ENCODE assay signal across 17 cellular contexts in the genomic region with DNA sequence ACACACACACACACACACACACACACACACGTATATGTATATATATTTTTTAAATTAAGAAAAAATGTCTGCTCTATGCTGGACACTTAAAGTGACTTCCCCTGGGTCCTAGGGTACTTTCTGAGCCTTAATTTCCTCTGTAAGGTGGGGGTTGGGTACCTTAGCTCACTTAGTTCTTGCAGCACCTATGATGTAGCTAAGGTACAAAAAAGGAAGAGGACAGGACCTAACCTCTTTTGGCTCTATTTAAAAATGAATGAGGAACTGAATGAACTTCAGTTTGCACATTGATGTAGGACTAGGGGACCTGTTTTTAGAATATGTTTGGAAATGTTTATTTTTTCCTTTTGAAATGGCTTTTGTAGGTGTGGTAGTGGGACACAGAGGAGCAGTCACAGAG. TPM values are rescaled to one million over a fixed set of nuclear protein-coding genes. Genes with fewer than 3 reads are reported as not detected.
DNase-seq lines count a peak whose midpoint lies in the region; ATAC-seq, FAIRE-seq and TF ChIP-seq lines count a peak whose summit lies in the region.
"Had no signal": no experiment of that assay in that cellular context is flagged by ENCODE, and none has a peak within 500 bp of the region (broad histone marks: within the 10 kb centered on the region; RNA-seq: fewer than 3 reads in every experiment).

No MANE protein-coding gene starts in this region.

- CTCF ChIA-PET in H1 (lab: Charles Lee; ENCODE audit: partially characterized antibody) = interaction anchor here (0.9 to 1.4 kb wide), 4 partner anchors 9 to 147 kb away, joined by 3 to 5 read pairs (median 4); no protein-coding TSS in a partner anchor

- H3K9ac ChIP-seq in H1 (replicated peaks in 1 of 4; ENCODE audit: extremely low read depth in 1 of 4, low read depth in 3 of 4, low read length in 3 of 4) = no peak overlapping the region
- H3K9ac ChIP-seq: SK-N-SH had no signal

- H2AK5ac ChIP-seq in H1 (ENCODE audit: low read depth, low read length) = no peak overlapping the region; the same call in 1 of the 2 replicates

- no peaks in the 10 kb centered on the region for H3K27me3 Mint-ChIP-seq in activated CD4-positive, alpha-beta T cell treated with anti-CD3 and anti-CD28 coated beads, Interleukin-2, amount 10 ng/mL, durations not matched to agents 24 days and 14 days
- H3K27me3 Mint-ChIP-seq: central memory CD8-positive, alpha-beta T cell had no signal

- H2AFZ ChIP-seq in H1 (ENCODE audit: low read length) = no peak overlapping the region

- H4K20me1 ChIP-seq in H1 (replicated peaks in 1 of 2; ENCODE audit: control insufficient read depth in 1 of 2, insufficient read depth in 2 of 2, low read length in 2 of 2) = peaks cover 24 to 44% of the 10 kb centered on the region in 2 experiments

- no peak overlapping the region for H4K5ac ChIP-seq in H1 (ENCODE audit: insufficient read length, low read depth, low read length)

- POLR2A ChIA-PET in H1 (lab: Charles Lee; ENCODE audit: partially characterized antibody) = interaction anchor here (0.7 to 8.7 kb wide), 5 partner anchors 12 to 85 kb away, joined by 3 to 85 read pairs (median 3); a partner anchor contains a TSS

- H3K79me1 ChIP-seq in H1 (ENCODE audit: low read depth, low read length) = peaks cover 30% of the 10 kb centered on the region

- TF ChIP-seq POLR2A in H1 (IDR thresholded peaks at IDR 0.05; ENCODE audit: control extremely low read depth in 1 of 2, low read depth in 2 of 2, low read length in 2 of 2) (no peak), gastroesophageal sphincter (IDR thresholded peaks at IDR 0.05) (no peak)

- no peak overlapping the region for H2BK5ac ChIP-seq in H1 (ENCODE audit: low read depth, low read length)

- H3K4ac ChIP-seq in H1 (replicated peaks; ENCODE audit: insufficient read length, low read depth, low read length) = no peak overlapping the region

- H3K27me3 ChIP-seq in H1 (replicated peaks in 1 of 4; ENCODE audit: control insufficient read depth in 3 of 4, extremely low read depth in 1 of 4, insufficient read depth in 3 of 4, low read length in 3 of 4) (no peaks in the 10 kb centered on the region), gastroesophageal sphincter (no peaks in the 10 kb centered on the region)
- H3K27me3 ChIP-seq: spleen, tibial artery had no signal

- TF ChIP-seq EP300 in H1 (IDR thresholded peaks at IDR 0.05; ENCODE audit: borderline replicate concordance in 1 of 2, low read depth in 2 of 2, low read length in 2 of 2) = no peak
- TF ChIP-seq EP300 in gastroesophageal sphincter (IDR thresholded peaks at IDR 0.05) = no peak

- no peak overlapping the region for H2BK12ac ChIP-seq in H1 (ENCODE audit: low read depth, low read length)

- no peak overlapping the region for H2BK20ac ChIP-seq in H1 (ENCODE audit: low read length)

- H3K23me2 ChIP-seq in H1 (ENCODE audit: low read depth, low read length) = no peaks in the 10 kb centered on the region

- H3K4me3 Mint-ChIP-seq in activated CD4-positive, alpha-beta T cell treated with anti-CD3 and anti-CD28 coated beads, Interleukin-2, amount 10 ng/mL, durations not matched to agents 24 days and 14 days = peak overlapping the region; percentile 42
- no peak overlapping the region for H3K4me3 Mint-ChIP-seq in stimulated activated effector memory CD8-positive, alpha-beta T cell treated with anti-CD3 and anti-CD28 coated beads, Interleukin-12 subunit alpha, Interleukin-12 subunit beta, amount 100 ng/mL, for 72 hours
- H3K4me3 Mint-ChIP-seq: central memory CD8-positive, alpha-beta T cell had no signal

- H4K8ac ChIP-seq in H1 (ENCODE audit: extremely low read depth, insufficient read depth, low read length) = no peak overlapping the region

- no peak for ATAC-seq in stimulated activated effector memory CD8-positive, alpha-beta T cell treated with anti-CD3 and anti-CD28 coated beads, Interleukin-12 subunit alpha, Interleukin-12 subunit beta, amount 100 ng/mL, for 72 hours
- ATAC-seq in HG03135 (IDR thresholded peaks at IDR 0.05; ENCODE audit: unreplicated experiment) (no peak), gastroesophageal sphincter (no peak)

- H3K9me3 ChIP-seq in H1 (ENCODE audit: insufficient read depth in 2 of 2, low read depth in 1 of 2, low read length in 1 of 2) (no peaks in the 10 kb centered on the region), gastroesophageal sphincter (no peaks in the 10 kb centered on the region)
- H3K9me3 ChIP-seq: SK-N-SH, spleen, tibial artery had no signal

- intact Hi-C loops in activated CD4-positive, alpha-beta T cell treated with anti-CD3 and anti-CD28 coated beads, Interleukin-2, amount 10 ng/mL, durations not matched to agents 24 days and 14 days (cut with micrococcal nuclease) = no loop called here

- DNase-seq in activated CD4-positive, alpha-beta T cell treated with anti-CD3 and anti-CD28 coated beads, Interleukin-2, amount 10 ng/mL, durations not matched to agents 24 days and 14 days = no peak
- no peak for DNase-seq in activated CD4-positive, alpha-beta T cell treated with anti-CD3 and anti-CD28 coated beads, Interleukin-2, amount 50 U/mL, for 4 hours
- DNase-seq in OCI-M1 (lab: John Stamatoyannopoulos, UW) (peak; percentile 44), H1 (ENCODE audit: low read depth in 1 of 2, low spot score in 2 of 2) (no peak), SHP77 treated with DMSO at 0.1 percent for 48 hours (lab: John Stamatoyannopoulos, UW) (no peak)
- DNase-seq in stimulated activated effector memory CD8-positive, alpha-beta T cell treated with anti-CD3 and anti-CD28 coated beads, Interleukin-12 subunit alpha, Interleukin-12 subunit beta, amount 100 ng/mL, for 72 hours (ENCODE audit: low spot score in 2 of 2) = no peak
- DNase-seq: activated CD4-positive, alpha-beta T cell treated with anti-CD3 and anti-CD28 coated beads for 1 hour; activated gamma-delta T cell; DMS153; NCI-H2081 treated with DMSO at 0.1 percent for 48 hours; SK-N-SH; spleen; tibial artery had no signal

- no peaks in the 10 kb centered on the region for H3K9me3 Mint-ChIP-seq in activated CD4-positive, alpha-beta T cell treated with anti-CD3 and anti-CD28 coated beads, Interleukin-2, amount 10 ng/mL, durations not matched to agents 24 days and 14 days
- H3K9me3 Mint-ChIP-seq in stimulated activated effector memory CD8-positive, alpha-beta T cell treated with anti-CD3 and anti-CD28 coated beads, Interleukin-12 subunit alpha, Interleukin-12 subunit beta, amount 100 ng/mL, for 72 hours = no peaks in the 10 kb centered on the region
- H3K9me3 Mint-ChIP-seq: central memory CD8-positive, alpha-beta T cell had no signal

- 60% methylated on average over 1 of the region's 1 CpG; no CpG with 5 or more reads in 1 of the 2 experiments for WGBS in H1 (ENCODE audit: extremely low coverage in 1 of 2, insufficient coverage in 1 of 2, insufficient read length in 1 of 2, insufficient replicate concordance in 2 of 2, low coverage in 1 of 2, low lambda C conversion rate in 2 of 2, missing lambda C conversion rate in 1 of 2), 2 experiments
- 20% methylated on average over 1 of the region's 1 CpG; no CpG with 5 or more reads in 1 of the 2 donors for WGBS in gastroesophageal sphincter (ENCODE audit: low coverage in 1 of 2), 2 donors

- TF ChIP-seq CTCF in H1 (IDR thresholded peaks at IDR 0.05; ENCODE audit: control extremely low read depth in 1 of 3, insufficient read depth in 1 of 3, low read depth in 1 of 3, low read length in 3 of 3) = no peak
- no peak for TF ChIP-seq CTCF in gastroesophageal sphincter (IDR thresholded peaks at IDR 0.05)

- no peak overlapping the region for H2BK15ac ChIP-seq in H1 (ENCODE audit: low read length)

- H3K18ac ChIP-seq in H1 (ENCODE audit: extremely low read depth, low read length) = no peak overlapping the region

- H3K4me3 ChIP-seq in H1 (ENCODE audit: extremely low read depth in 1 of 4, insufficient read depth in 2 of 4, low read depth in 3 of 4, low read length in 4 of 4) (no peak overlapping the region), gastroesophageal sphincter (no peak overlapping the region)
- H3K4me3 ChIP-seq: lung, spleen, tibial artery had no signal

- H3K56ac ChIP-seq in H1 (replicated peaks; ENCODE audit: insufficient read length, low read depth, low read length) = no peak overlapping the region

- H3K27ac ChIP-seq in H1 (ENCODE audit: low read depth, low read length) = no peak overlapping the region
- H3K27ac ChIP-seq in gastroesophageal sphincter = peak overlapping the region in 1 of 4 donors; percentile 48
- H3K27ac ChIP-seq: tibial artery had no signal

- H2BK120ac ChIP-seq in H1 (replicated peaks; ENCODE audit: low read depth, low read length) = no peak overlapping the region

- no peak overlapping the region for H4K91ac ChIP-seq in H1 (replicated peaks; ENCODE audit: insufficient read length, low read length)

- peaks cover 72% of the 10 kb centered on the region for H3K4me1 Mint-ChIP-seq in activated CD4-positive, alpha-beta T cell treated with anti-CD3 and anti-CD28 coated beads, Interleukin-2, amount 10 ng/mL, durations not matched to agents 24 days and 14 days
- H3K4me1 Mint-ChIP-seq in stimulated activated effector memory CD8-positive, alpha-beta T cell treated with anti-CD3 and anti-CD28 coated beads, Interleukin-12 subunit alpha, Interleukin-12 subunit beta, amount 100 ng/mL, for 72 hours = peaks cover 63% of the 10 kb centered on the region

- TF ChIP-seq RAD21 in H1 (IDR thresholded peaks at IDR 0.05 in 1 of 2, conservative IDR thresholded peaks at IDR 0.05 in 1 of 2; ENCODE audit: low read depth in 2 of 2, low read length in 2 of 2) = no peak

- H3K36me3 Mint-ChIP-seq in activated CD4-positive, alpha-beta T cell treated with anti-CD3 and anti-CD28 coated beads, Interleukin-2, amount 10 ng/mL, durations not matched to agents 24 days and 14 days (ENCODE audit: low read depth) = peaks cover 52% of the 10 kb centered on the region
- H3K36me3 Mint-ChIP-seq in stimulated activated effector memory CD8-positive, alpha-beta T cell treated with anti-CD3 and anti-CD28 coated beads, Interleukin-12 subunit alpha, Interleukin-12 subunit beta, amount 100 ng/mL, for 72 hours = peaks cover 88% of the 10 kb centered on the region

- H3K4me1 ChIP-seq in H1 (replicated peaks in 1 of 4; ENCODE audit: control insufficient read depth in 3 of 4, insufficient read depth in 4 of 4, low read length in 3 of 4) = peaks cover 11 to 38% (median 27%) of the 10 kb centered on the region in 4 experiments
- peaks cover 0 to 86% (median 18%) of the 10 kb centered on the region in 3 donors for H3K4me1 ChIP-seq in gastroesophageal sphincter

- no peak for FAIRE-seq in H1 (lab: Jason Lieb, UNC)

- peaks cover 53 to 99% of the 10 kb centered on the region in 2 experiments for H3K79me2 ChIP-seq in H1 (ENCODE audit: control insufficient read depth in 1 of 2, insufficient read depth in 2 of 2, low read length in 2 of 2)

- peaks cover 0 to 35% (median 10%) of the 10 kb centered on the region in 4 experiments; a peak in 6 of 8 replicates for H3K36me3 ChIP-seq in H1 (ENCODE audit: control insufficient read depth in 2 of 4, insufficient read depth in 4 of 4, low read length in 3 of 4)
- H3K36me3 ChIP-seq in gastroesophageal sphincter = no peaks in the 10 kb centered on the region
- H3K36me3 ChIP-seq: tibial artery had no signal

- peak overlapping the region; percentile 35 to 37; a peak in 3 of 4 replicates for H3K4me2 ChIP-seq in H1 (ENCODE audit: insufficient read depth in 1 of 2, low read depth in 2 of 2, low read length in 2 of 2)
- H3K4me2 ChIP-seq: SK-N-SH had no signal

- no peak overlapping the region for H3K23ac ChIP-seq in H1 (ENCODE audit: insufficient read length)

- no peak overlapping the region for H3K14ac ChIP-seq in H1 (ENCODE audit: insufficient read length)

- peak overlapping the region; percentile 78 for H3K27ac Mint-ChIP-seq in activated CD4-positive, alpha-beta T cell treated with anti-CD3 and anti-CD28 coated beads, Interleukin-2, amount 10 ng/mL, durations not matched to agents 24 days and 14 days
- H3K27ac Mint-ChIP-seq in stimulated activated effector memory CD8-positive, alpha-beta T cell treated with anti-CD3 and anti-CD28 coated beads, Interleukin-12 subunit alpha, Interleukin-12 subunit beta, amount 100 ng/mL, for 72 hours = peak overlapping the region; percentile 58

RNA-seq across cellular contexts. Expression of a gene that starts 11.1 kb away (rescaled TPM):
- total RNA-seq in activated CD4-positive, alpha-beta T cell treated with anti-CD3 and anti-CD28 coated beads, Interleukin-2, amount 10 ng/mL, durations not matched to agents 24 days and 14 days = 209 and 218 TPM in 2 replicates
- 144 TPM in 2 replicates for total RNA-seq in H1 (2021; fragmentation: NEBNext Ultra II Directional; extraction: Animal tissue kit (Norgen Biotek cat#: 25700))
- 125 and 183 TPM in 2 replicates for polyA plus RNA-seq in H1 (2011; rRNA removed)
- polyA plus RNA-seq in H1 (2011; cell fraction: cytosol; rRNA removed) = 138 TPM
- polyA plus RNA-seq in H1 (2011; cell fraction: nucleus; rRNA removed) = 287 TPM
- polyA plus RNA-seq in H1 (2012, experiment 1 of 2) = 122 to 145 TPM (median 141 TPM) in 4 replicates
- 112 TPM for polyA plus RNA-seq in H1 (2012, experiment 2 of 2)
- polyA plus RNA-seq in H1 (2013, experiment 1 of 2) = 141 TPM
- 161 TPM for polyA plus RNA-seq in H1 (2013, experiment 2 of 2)
- 167 and 170 TPM in 2 replicates for polyA minus RNA-seq in H1 (2011; rRNA and poly(A)+ RNA removed)
- 123 TPM for polyA minus RNA-seq in H1 (2011; cell fraction: cytosol; rRNA and poly(A)+ RNA removed)
- polyA minus RNA-seq in H1 (2011; cell fraction: nucleus; rRNA and poly(A)+ RNA removed) = 113 TPM
- 100 to 1,000 TPM in 1 of 4 donors, 10 to 100 TPM in 3; 39.7 to 101 (median 58.8) TPM for total RNA-seq in gastroesophageal sphincter

RNA-seq across cellular contexts. Expression of a gene that starts 43.6 kb away (rescaled TPM):
- total RNA-seq in activated CD4-positive, alpha-beta T cell treated with anti-CD3 and anti-CD28 coated beads, Interleukin-2, amount 10 ng/mL, durations not matched to agents 24 days and 14 days = 19.7 TPM in 2 replicates
- total RNA-seq in H1 (2021; fragmentation: NEBNext Ultra II Directional; extraction: Animal tissue kit (Norgen Biotek cat#: 25700)) = 20.0 and 21.4 TPM in 2 replicates
- 7.7 and 10.3 TPM in 2 replicates for polyA plus RNA-seq in H1 (2011; rRNA removed)
- 7.0 TPM for polyA plus RNA-seq in H1 (2011; cell fraction: cytosol; rRNA removed)
- 10.7 TPM for polyA plus RNA-seq in H1 (2011; cell fraction: nucleus; rRNA removed)
- 5.8 to 7.4 TPM (median 7.1 TPM) in 4 replicates for polyA plus RNA-seq in H1 (2012, experiment 1 of 2)
- polyA plus RNA-seq in H1 (2012, experiment 2 of 2) = 6.0 TPM
- polyA plus RNA-seq in H1 (2013, experiment 1 of 2) = 16.1 TPM
- 17.3 TPM for polyA plus RNA-seq in H1 (2013, experiment 2 of 2)
- 40.9 and 42.1 TPM in 2 replicates for polyA minus RNA-seq in H1 (2011; rRNA and poly(A)+ RNA removed)
- 16.9 TPM for polyA minus RNA-seq in H1 (2011; cell fraction: cytosol; rRNA and poly(A)+ RNA removed)
- 13.3 TPM for polyA minus RNA-seq in H1 (2011; cell fraction: nucleus; rRNA and poly(A)+ RNA removed)
- 1 to 10 TPM; 3.8 to 8.9 (median 5.4) TPM for total RNA-seq in gastroesophageal sphincter
